In genomic region chr1:208213786-208214185, GRCh38 we compare ENCODE assay signal across 16 cellular contexts. TPM values are rescaled to one million over a fixed set of nuclear protein-coding genes. Genes with fewer than 3 reads are reported as not detected.
DNase-seq lines count a peak whose midpoint lies in the region; ATAC-seq and TF ChIP-seq lines count a peak whose summit lies in the region.
"Had no signal": no experiment of that assay in that cellular context is flagged by ENCODE, and none has a peak within 500 bp of the region (broad histone marks: within the 10 kb centered on the region; RNA-seq: fewer than 3 reads in every experiment).

No MANE protein-coding gene starts in this region.

- no peak for TF ChIP-seq CTCF in RWPE2 (IDR thresholded peaks at IDR 0.05; ENCODE audit: poor library complexity, severe bottlenecking)
- TF ChIP-seq CTCF in lower lobe of right lung (IDR thresholded peaks at IDR 0.05) = no peak

- peaks cover 27% of the 10 kb centered on the region for H3K4me1 ChIP-seq in BLaER1
- H3K4me1 ChIP-seq in RWPE2 (ENCODE audit: insufficient read depth, poor library complexity, severe bottlenecking) = peaks cover 34% of the 10 kb centered on the region
- H3K4me1 ChIP-seq in lower lobe of right lung = peaks cover 76% of the 10 kb centered on the region

- peak overlapping the region; percentile 43 for H3K4me2 ChIP-seq in BLaER1

- peak overlapping the region; percentile 51 for H3K4me3 Mint-ChIP-seq in dendritic cell treated with granulocyte-macrophage colony-stimulating factor and Interleukin-4, amounts not matched to agents 40 ng/mL and 50 ng/mL, for 4 days
- H3K4me3 Mint-ChIP-seq in stimulated activated naive CD8-positive, alpha-beta T cell treated with anti-CD3 and anti-CD28 coated beads, Interleukin-15, amount 100 ng/mL, for 72 hours = no peak overlapping the region

- H3K9me3 Mint-ChIP-seq in dendritic cell treated with granulocyte-macrophage colony-stimulating factor and Interleukin-4, amounts not matched to agents 40 ng/mL and 50 ng/mL, for 4 days = no peaks in the 10 kb centered on the region
- H3K9me3 Mint-ChIP-seq in stimulated activated naive CD8-positive, alpha-beta T cell treated with anti-CD3 and anti-CD28 coated beads, Interleukin-15, amount 100 ng/mL, for 72 hours = no peaks in the 10 kb centered on the region

- peak overlapping the region; percentile 60 for H3K27ac Mint-ChIP-seq in dendritic cell treated with granulocyte-macrophage colony-stimulating factor and Interleukin-4, amounts not matched to agents 40 ng/mL and 50 ng/mL, for 4 days
- H3K27ac Mint-ChIP-seq in stimulated activated naive CD8-positive, alpha-beta T cell treated with anti-CD3 and anti-CD28 coated beads, Interleukin-15, amount 100 ng/mL, for 72 hours = peak overlapping the region in 1 of 2 donors; percentile 40

- H3K4me1 Mint-ChIP-seq in dendritic cell treated with granulocyte-macrophage colony-stimulating factor and Interleukin-4, amounts not matched to agents 40 ng/mL and 50 ng/mL, for 4 days (ENCODE audit: low read depth) = peaks cover 60% of the 10 kb centered on the region
- H3K4me1 Mint-ChIP-seq in stimulated activated naive CD8-positive, alpha-beta T cell treated with anti-CD3 and anti-CD28 coated beads, Interleukin-15, amount 100 ng/mL, for 72 hours = no peaks in the 10 kb centered on the region

- no peaks in the 10 kb centered on the region for H3K27me3 ChIP-seq in BLaER1
- no peaks in the 10 kb centered on the region for H3K27me3 ChIP-seq in RWPE2 (ENCODE audit: insufficient read depth, poor library complexity, severe bottlenecking)
- H3K27me3 ChIP-seq in lower lobe of right lung (ENCODE audit: low read depth) = no peaks in the 10 kb centered on the region
- H3K27me3 ChIP-seq: transverse colon had no signal

- no peak for ATAC-seq in RWPE2 (ENCODE audit: low read depth)
- ATAC-seq in lower lobe of right lung = peak; percentile 62
- no peak for ATAC-seq in HG03460 (IDR thresholded peaks at IDR 0.05; ENCODE audit: unreplicated experiment)
- ATAC-seq in stimulated activated naive CD8-positive, alpha-beta T cell treated with anti-CD3 and anti-CD28 coated beads, Interleukin-15, amount 100 ng/mL, for 72 hours = no peak
- no peak for ATAC-seq in GM19463 (IDR thresholded peaks at IDR 0.05; ENCODE audit: unreplicated experiment)
- ATAC-seq: left colon had no signal

- H3K4me3 ChIP-seq in BLaER1 (no peak overlapping the region), RWPE2 (ENCODE audit: severe bottlenecking) (no peak overlapping the region), lower lobe of right lung (no peak overlapping the region)
- H3K4me3 ChIP-seq: transverse colon had no signal

- H3K27ac ChIP-seq in BLaER1 (peak overlapping the region; percentile 28; the same call in 1 of the 2 replicates), RWPE2 (ENCODE audit: poor library complexity, severe bottlenecking) (peak overlapping the region; percentile 41), lower lobe of right lung (peak overlapping the region; percentile 2)
- H3K27ac ChIP-seq: neutrophil, transverse colon had no signal

- peaks cover 21% of the 10 kb centered on the region for H3K27me3 Mint-ChIP-seq in dendritic cell treated with granulocyte-macrophage colony-stimulating factor and Interleukin-4, amounts not matched to agents 40 ng/mL and 50 ng/mL, for 4 days
- no peaks in the 10 kb centered on the region for H3K27me3 Mint-ChIP-seq in stimulated activated naive CD8-positive, alpha-beta T cell treated with anti-CD3 and anti-CD28 coated beads, Interleukin-15, amount 100 ng/mL, for 72 hours

- H3K9me3 ChIP-seq in BLaER1 = no peaks in the 10 kb centered on the region
- no peaks in the 10 kb centered on the region for H3K9me3 ChIP-seq in RWPE2 (ENCODE audit: severe bottlenecking)
- no peaks in the 10 kb centered on the region for H3K9me3 ChIP-seq in lower lobe of right lung
- H3K9me3 ChIP-seq: neutrophil, transverse colon had no signal

- peaks cover 16% of the 10 kb centered on the region for H3K36me3 Mint-ChIP-seq in dendritic cell treated with granulocyte-macrophage colony-stimulating factor and Interleukin-4, amounts not matched to agents 40 ng/mL and 50 ng/mL, for 4 days (ENCODE audit: low read depth)

- H3K9ac ChIP-seq in BLaER1 = no peak overlapping the region

- H3K36me3 ChIP-seq in BLaER1 = no peaks in the 10 kb centered on the region
- H3K36me3 ChIP-seq in RWPE2 (ENCODE audit: low read depth) = peaks cover 37% of the 10 kb centered on the region
- H3K36me3 ChIP-seq in lower lobe of right lung = peaks cover 46% of the 10 kb centered on the region
- H3K36me3 ChIP-seq: neutrophil had no signal

- DNase-seq in RWPE2 (ENCODE audit: low spot score) = no peak
- no peak for DNase-seq in lower lobe of right lung
- no peak for DNase-seq in stimulated activated naive CD8-positive, alpha-beta T cell treated with anti-CD3 and anti-CD28 coated beads, Interleukin-15, amount 100 ng/mL, for 72 hours
- no peak for DNase-seq in NCI-H748 (lab: John Stamatoyannopoulos, UW; ENCODE audit: unreplicated experiment)
- DNase-seq: activated CD4-positive, alpha-beta T cell treated with anti-CD3 and anti-CD28 coated beads, Interleukin-2, amount 50 U/mL, for 1 hour; aorta; effector memory CD4-positive, alpha-beta T cell; left colon; NCI-H187 treated with DMSO at 0.1 percent for 48 hours; stimulated activated CD4-positive, alpha-beta T cell treated with anti-CD3 and anti-CD28 coated beads, Interleukin-12 subunit alpha, Interleukin-12 subunit beta, amount 100 ng/mL, for 4 hours; transverse colon had no signal

- H4K20me1 ChIP-seq in BLaER1 = no peaks in the 10 kb centered on the region

- intact Hi-C loops in dendritic cell treated with granulocyte-macrophage colony-stimulating factor and Interleukin-4, amounts not matched to agents 40 ng/mL and 50 ng/mL, for 4 days (cut with micrococcal nuclease) = no loop called here
- intact Hi-C loops in lower lobe of right lung (cut with DNase I) = no loop called here

RNA-seq across cellular contexts. Expression of gene PLXNA2, which starts 30.4 kb away (rescaled TPM):
- total RNA-seq in lower lobe of right lung = 83.9 TPM

Comparison
In these comparisons a context has a peak if more than half of its experiments do, and no peak if none do; other contexts are left out.
1. ATAC-seq: peak in lower lobe of right lung (2 of 2); none in RWPE2 (single experiment), HG03460 (single experiment), stimulated activated naive CD8-positive, alpha-beta T cell treated with anti-CD3 and anti-CD28 coated beads, Interleukin-15, amount 100 ng/mL, for 72 hours (single experiment) and GM19463 (single experiment).
2. Peak in every context shown above with its lines, with median percentiles within 50 percentile points of each other: H3K27ac ChIP-seq.